In genomic region chr3:46838301-46838700, GRCh38 we compare ENCODE assay signal across 35 cellular contexts. TPM values are rescaled to one million over a fixed set of nuclear protein-coding genes. Genes with fewer than 3 reads are reported as not detected.
DNase-seq lines count a peak whose midpoint lies in the region; ATAC-seq and TF ChIP-seq lines count a peak whose summit lies in the region.
"Had no signal": no experiment of that assay in that cellular context is flagged by ENCODE, and none has a peak within 500 bp of the region (broad histone marks: within the 10 kb centered on the region; RNA-seq: fewer than 3 reads in every experiment).

No MANE protein-coding gene starts in this region.

- no peak overlapping the region for H3K27ac ChIP-seq in HEK293 (ENCODE audit: extremely low read depth, low read depth, low read length)
- no peak overlapping the region for H3K27ac ChIP-seq in osteoblast (ENCODE audit: low read depth, low read length)
- H3K27ac ChIP-seq: 22Rv1; A549; BLaER1; BLaER1 treated with 17β-estradiol and CSF1 and Interleukin-3, amounts not matched to agents 10 nM and 100 nM; C4-2B had no signal

- no peaks in the 10 kb centered on the region for H3K27me3 ChIP-seq in osteoblast (ENCODE audit: insufficient read depth, low read length)
- H3K27me3 ChIP-seq: BE2C; BLaER1; BLaER1 treated with 17β-estradiol and CSF1 and Interleukin-3, amounts not matched to agents 10 nM and 100 nM had no signal

- TF ChIP-seq CTCF in activated CD8-positive, alpha-beta T cell treated with anti-CD3 and anti-CD28 coated beads for 36 hours (IDR thresholded peaks at IDR 0.05): no peak
- TF ChIP-seq CTCF in HEK293 (tag by site-specific recombination; IDR thresholded peaks at IDR 0.05) (no peak), osteoblast (IDR thresholded peaks at IDR 0.05; ENCODE audit: extremely low read depth, low read depth, low read length) (no peak)

- H3K9me3 ChIP-seq in HEK293 (ENCODE audit: control insufficient read depth, insufficient read depth, low read depth, low read length) (no peaks in the 10 kb centered on the region), osteoblast (ENCODE audit: low read depth, low read length) (peaks cover 4% of the 10 kb centered on the region)
- H3K9me3 ChIP-seq: BE2C had no signal

- H2AFZ ChIP-seq in osteoblast (ENCODE audit: low read length): no peak overlapping the region

- peak; percentile 10 for DNase-seq in activated CD8-positive, alpha-beta T cell treated with anti-CD3 and anti-CD28 coated beads, Interleukin-2, amount 10 ng/mL, durations not matched to agents 7 days and 5 days
- no peak for DNase-seq in activated CD8-positive, alpha-beta T cell treated with anti-CD3 and anti-CD28 coated beads for 36 hours
- DNase-seq in osteoblast (ENCODE audit: insufficient read length, low spot score, missing footprints): peak; percentile 37
- DNase-seq in NCI-H1105 treated with DMSO at 0.1 percent for 48 hours (lab: John Stamatoyannopoulos, UW): no peak
- DNase-seq in activated CD4-positive, alpha-beta T cell treated with anti-CD3 and anti-CD28 coated beads for 1 hour: no peak
- DNase-seq: 8988T; ACHN; AML-193; BE2C; C1 segment of cervical spinal cord; Caco-2; Calu3; CD4-positive, alpha-beta memory T cell; CD4-positive, alpha-beta T cell; CD4-positive, CD25-positive, alpha-beta regulatory T cell; CD8-positive, alpha-beta memory T cell; CD8-positive, alpha-beta T cell; COR-L47; DMS 273 treated with DMSO at 0.1 percent for 48 hours; DMS153; DMS53; DMS79; DMS79 treated with DMSO at 0.1 percent for 48 hours; DND-41; EL had no signal

- no peaks in the 10 kb centered on the region for H3K4me1 Mint-ChIP-seq in activated CD8-positive, alpha-beta T cell treated with anti-CD3 and anti-CD28 coated beads, Interleukin-2, amount 10 ng/mL, durations not matched to agents 7 days and 5 days (ENCODE audit: low read depth)
- H3K4me1 Mint-ChIP-seq in activated CD8-positive, alpha-beta T cell treated with anti-CD3 and anti-CD28 coated beads for 36 hours (ENCODE audit: low read depth): no peaks in the 10 kb centered on the region
- H3K4me1 Mint-ChIP-seq: B cell; CD14-positive monocyte; CD4-positive, alpha-beta memory T cell; CD8-positive, alpha-beta memory T cell had no signal

- peaks cover 7% of the 10 kb centered on the region for H3K36me3 Mint-ChIP-seq in activated CD8-positive, alpha-beta T cell treated with anti-CD3 and anti-CD28 coated beads, Interleukin-2, amount 10 ng/mL, durations not matched to agents 7 days and 5 days (ENCODE audit: low read depth)
- H3K36me3 Mint-ChIP-seq in activated CD8-positive, alpha-beta T cell treated with anti-CD3 and anti-CD28 coated beads for 36 hours (ENCODE audit: low read depth): peaks cover 3% of the 10 kb centered on the region
- H3K36me3 Mint-ChIP-seq: CD14-positive monocyte had no signal

- H3K4me1 ChIP-seq in HEK293 (ENCODE audit: control insufficient read depth, insufficient read depth, low read length): no peaks in the 10 kb centered on the region
- no peaks in the 10 kb centered on the region for H3K4me1 ChIP-seq in osteoblast (ENCODE audit: insufficient read depth, low read length)
- H3K4me1 ChIP-seq: A549; BE2C; BLaER1; BLaER1 treated with 17β-estradiol and CSF1 and Interleukin-3, amounts not matched to agents 10 nM and 100 nM had no signal

- H3K36me3 ChIP-seq in HEK293 (ENCODE audit: control insufficient read depth in 2 of 2, insufficient read depth in 1 of 2, low read length in 2 of 2): no peaks in the 10 kb centered on the region
- no peaks in the 10 kb centered on the region for H3K36me3 ChIP-seq in osteoblast (ENCODE audit: insufficient read depth, low read length)
- H3K36me3 ChIP-seq: BE2C, BLaER1 had no signal

- H3K4me2 ChIP-seq in osteoblast (ENCODE audit: insufficient read depth, low read length): no peak overlapping the region
- H3K4me2 ChIP-seq: A549; BLaER1; BLaER1 treated with 17β-estradiol and CSF1 and Interleukin-3, amounts not matched to agents 10 nM and 100 nM had no signal

- H3K27ac Mint-ChIP-seq in activated CD8-positive, alpha-beta T cell treated with anti-CD3 and anti-CD28 coated beads, Interleukin-2, amount 10 ng/mL, durations not matched to agents 7 days and 5 days: no peak overlapping the region
- no peak overlapping the region for H3K27ac Mint-ChIP-seq in activated CD8-positive, alpha-beta T cell treated with anti-CD3 and anti-CD28 coated beads for 36 hours
- H3K27ac Mint-ChIP-seq: B cell; CD14-positive monocyte; CD4-positive, alpha-beta memory T cell; CD4-positive, alpha-beta T cell; CD4-positive, CD25-positive, alpha-beta regulatory T cell; CD8-positive, alpha-beta memory T cell; CD8-positive, alpha-beta T cell had no signal

- peaks cover 18% of the 10 kb centered on the region for H3K27me3 Mint-ChIP-seq in activated CD8-positive, alpha-beta T cell treated with anti-CD3 and anti-CD28 coated beads, Interleukin-2, amount 10 ng/mL, durations not matched to agents 7 days and 5 days (ENCODE audit: low read depth)
- H3K27me3 Mint-ChIP-seq in activated CD8-positive, alpha-beta T cell treated with anti-CD3 and anti-CD28 coated beads for 36 hours: no peaks in the 10 kb centered on the region
- H3K27me3 Mint-ChIP-seq: B cell; CD4-positive, alpha-beta T cell had no signal

- no peaks in the 10 kb centered on the region for H3K79me2 ChIP-seq in osteoblast (ENCODE audit: insufficient read depth, low read length)

- POLR2A ChIA-PET in activated CD8-positive, alpha-beta T cell treated with anti-CD3 and anti-CD28 coated beads, Interleukin-2, amount 10 ng/mL, durations not matched to agents 7 days and 5 days (lab: Charles Lee): no interaction called here
- POLR2A ChIA-PET in activated CD8-positive, alpha-beta T cell treated with anti-CD3 and anti-CD28 coated beads for 36 hours (lab: Charles Lee): no interaction called here
- POLR2A ChIA-PET in HEK293 (lab: Yijun Ruan, JAX): no interaction called here

- CTCF ChIA-PET in activated CD8-positive, alpha-beta T cell treated with anti-CD3 and anti-CD28 coated beads, Interleukin-2, amount 10 ng/mL, durations not matched to agents 7 days and 5 days (lab: Charles Lee): no interaction called here
- CTCF ChIA-PET in activated CD8-positive, alpha-beta T cell treated with anti-CD3 and anti-CD28 coated beads for 36 hours (lab: Charles Lee): no interaction called here
- CTCF ChIA-PET in HEK293 (lab: Yijun Ruan, JAX): no interaction called here

- peaks cover 23% of the 10 kb centered on the region for H3K9me3 Mint-ChIP-seq in activated CD8-positive, alpha-beta T cell treated with anti-CD3 and anti-CD28 coated beads, Interleukin-2, amount 10 ng/mL, durations not matched to agents 7 days and 5 days (ENCODE audit: insufficient read depth)
- peaks cover 24% of the 10 kb centered on the region for H3K9me3 Mint-ChIP-seq in activated CD8-positive, alpha-beta T cell treated with anti-CD3 and anti-CD28 coated beads for 36 hours

- intact Hi-C loops in activated CD8-positive, alpha-beta T cell treated with anti-CD3 and anti-CD28 coated beads for 36 hours (cut with micrococcal nuclease): no loop called here

- H3K4me3 ChIP-seq in HEK293 (ENCODE audit: low read depth, low read length): no peak overlapping the region
- no peak overlapping the region for H3K4me3 ChIP-seq in osteoblast (ENCODE audit: insufficient read depth, low read length)
- H3K4me3 ChIP-seq: A549; BLaER1; BLaER1 treated with 17β-estradiol and CSF1 and Interleukin-3, amounts not matched to agents 10 nM and 100 nM had no signal

- H3K4me3 Mint-ChIP-seq in activated CD8-positive, alpha-beta T cell treated with anti-CD3 and anti-CD28 coated beads, Interleukin-2, amount 10 ng/mL, durations not matched to agents 7 days and 5 days: no peak overlapping the region
- no peak overlapping the region for H3K4me3 Mint-ChIP-seq in activated CD8-positive, alpha-beta T cell treated with anti-CD3 and anti-CD28 coated beads for 36 hours
- H3K4me3 Mint-ChIP-seq: B cell; CD14-positive monocyte; CD4-positive, alpha-beta memory T cell; CD4-positive, alpha-beta T cell; CD4-positive, CD25-positive, alpha-beta regulatory T cell; CD8-positive, alpha-beta memory T cell; CD8-positive, alpha-beta T cell had no signal

- ATAC-seq in activated CD8-positive, alpha-beta T cell treated with anti-CD3 and anti-CD28 coated beads, Interleukin-2, amount 10 ng/mL, durations not matched to agents 7 days and 5 days: no peak
- no peak for ATAC-seq in activated CD8-positive, alpha-beta T cell treated with anti-CD3 and anti-CD28 coated beads for 36 hours
- ATAC-seq: A549; CD8-positive, alpha-beta T cell had no signal

- no peaks in the 10 kb centered on the region for H4K20me1 ChIP-seq in osteoblast (ENCODE audit: insufficient read depth, low read length)
- H4K20me1 ChIP-seq: BLaER1; BLaER1 treated with 17β-estradiol and CSF1 and Interleukin-3, amounts not matched to agents 10 nM and 100 nM had no signal

TF ChIP-seq in HEK293, 187 proteins besides CTCF, POLR2A, EP300 and RAD21:
- TF ChIP-seq ZNF391 (tag by site-specific recombination; IDR thresholded peaks at IDR 0.05; ENCODE audit: borderline replicate concordance, low read depth): no peak
- TF ChIP-seq ZSCAN30 (tag by site-specific recombination; IDR thresholded peaks at IDR 0.05): no peak
- TF ChIP-seq ZNF555 (tag by site-specific recombination; conservative IDR thresholded peaks at IDR 0.05): no peak
- TF ChIP-seq TRIM28 (IDR thresholded peaks at IDR 0.05; ENCODE audit: borderline replicate concordance, low read length): peak; percentile 19; the same call in 1 of the 2 replicates
- no peak for TF ChIP-seq BCL11B (tag by site-specific recombination; IDR thresholded peaks at IDR 0.05; ENCODE audit: low read depth)
- TF ChIP-seq SETDB1 (IDR thresholded peaks at IDR 0.05; ENCODE audit: insufficient read length, low read length): peak; percentile 74

RNA-seq across cellular contexts. Expression of gene MYL3, which starts 24.9 kb away (rescaled TPM):
- total RNA-seq in activated CD8-positive, alpha-beta T cell treated with anti-CD3 and anti-CD28 coated beads, Interleukin-2, amount 10 ng/mL, durations not matched to agents 7 days and 5 days: not detected
- not detected for total RNA-seq in activated CD8-positive, alpha-beta T cell treated with anti-CD3 and anti-CD28 coated beads for 36 hours
- not detected in 2 replicates for total RNA-seq in osteoblast
- total RNA-seq: A673; B cell; Calu3; CD4-positive, alpha-beta memory T cell; CD4-positive, alpha-beta T cell; CD4-positive, CD25-positive, alpha-beta regulatory T cell; CD8-positive, alpha-beta memory T cell; CD8-positive, alpha-beta T cell; Daoy had no signal

RNA-seq across cellular contexts. Expression of gene PTH1R, which starts 39.2 kb away (rescaled TPM):
- total RNA-seq in activated CD8-positive, alpha-beta T cell treated with anti-CD3 and anti-CD28 coated beads, Interleukin-2, amount 10 ng/mL, durations not matched to agents 7 days and 5 days: not detected
- total RNA-seq in activated CD8-positive, alpha-beta T cell treated with anti-CD3 and anti-CD28 coated beads for 36 hours: not detected
- total RNA-seq in osteoblast: 0.29 and 0.36 TPM in 2 replicates
- total RNA-seq: B cell; Calu3; CD4-positive, alpha-beta memory T cell; CD4-positive, alpha-beta T cell; CD4-positive, CD25-positive, alpha-beta regulatory T cell; CD8-positive, alpha-beta memory T cell; CD8-positive, alpha-beta T cell; Daoy had no signal

Comparison
In these comparisons a context has a peak if more than half of its experiments do, and no peak if none do; other contexts are left out.
1. DNase-seq: peak in activated CD8-positive, alpha-beta T cell treated with anti-CD3 and anti-CD28 coated beads, Interleukin-2, amount 10 ng/mL, durations not matched to agents 7 days and 5 days (single experiment) and osteoblast (single experiment); none in activated CD8-positive, alpha-beta T cell treated with anti-CD3 and anti-CD28 coated beads for 36 hours (single experiment), NCI-H1105 treated with DMSO at 0.1 percent for 48 hours (single experiment) and activated CD4-positive, alpha-beta T cell treated with anti-CD3 and anti-CD28 coated beads for 1 hour (single experiment).